1 cellular context compared by ENCODE assay signal in genomic region chr5:134648425-134649162, GRCh38.
TF ChIP-seq lines count a peak whose summit lies in the region.

Gene SEC24A, plus strand, starts transcription at chr5:134648785. Its CDS starts 292 bp downstream, at chr5:134649077.

TF ChIP-seq in HepG2, 621 proteins besides CTCF, POLR2A, EP300 and RAD21 (continued from another document):
- TF ChIP-seq DZIP1 (CRISPR knock-in tag; IDR thresholded peaks at IDR 0.05) = no peak; the same call in 1 of the 2 replicates
- 0 out of 2 replicates have a peak, but pooled peaks have one; percentile 65 for TF ChIP-seq PREB (CRISPR knock-in tag; IDR thresholded peaks at IDR 0.05)
- no peak; the same call in 1 of the 2 replicates for TF ChIP-seq ZNF576 (CRISPR knock-in tag; IDR thresholded peaks at IDR 0.05)
- no peak for TF ChIP-seq ZNF337 (CRISPR knock-in tag; IDR thresholded peaks at IDR 0.05; ENCODE audit: borderline replicate concordance, low read depth)
- TF ChIP-seq NFAT5 (CRISPR knock-in tag; IDR thresholded peaks at IDR 0.05) = peak; percentile 80
- peak; percentile 64; the same call in 1 of the 2 replicates for TF ChIP-seq E2F5 (CRISPR knock-in tag; conservative IDR thresholded peaks at IDR 0.05)
- TF ChIP-seq ZXDC (CRISPR knock-in tag; IDR thresholded peaks at IDR 0.05) = peak; percentile 86
- TF ChIP-seq ZNF12 (CRISPR knock-in tag; IDR thresholded peaks at IDR 0.05) = peak; percentile 67; the same call in 1 of the 2 replicates
- TF ChIP-seq POLR2AphosphoS5 (IDR thresholded peaks at IDR 0.05; ENCODE audit: low read depth, low read length) = peak; percentile 78
- peak; percentile 95 for TF ChIP-seq IKZF5 (CRISPR knock-in tag; IDR thresholded peaks at IDR 0.05)
- TF ChIP-seq GZF1 (CRISPR knock-in tag; IDR thresholded peaks at IDR 0.05) = peak; percentile 26; the same call in 1 of the 2 replicates
- peak; percentile 87; the same call in 1 of the 2 replicates for TF ChIP-seq NFKB2 (CRISPR knock-in tag; IDR thresholded peaks at IDR 0.05; ENCODE audit: borderline replicate concordance)
- peak; percentile 87 for TF ChIP-seq ARID5B (CRISPR knock-in tag; IDR thresholded peaks at IDR 0.05)
- peak; percentile 94 for TF ChIP-seq SPEN (CRISPR knock-in tag; IDR thresholded peaks at IDR 0.05; ENCODE audit: low read depth)
- no peak; the same call in 1 of the 2 replicates for TF ChIP-seq RBAK (CRISPR knock-in tag; IDR thresholded peaks at IDR 0.05)
- TF ChIP-seq WIZ (CRISPR knock-in tag; IDR thresholded peaks at IDR 0.05) = no peak
- no peak for TF ChIP-seq SP5 (CRISPR knock-in tag; IDR thresholded peaks at IDR 0.05; ENCODE audit: borderline replicate concordance, low read depth)
- TF ChIP-seq TEF (CRISPR knock-in tag; IDR thresholded peaks at IDR 0.05) = 0 out of 2 replicates have a peak, but pooled peaks have one; percentile 44
- TF ChIP-seq E2F2 (CRISPR knock-in tag; IDR thresholded peaks at IDR 0.05; ENCODE audit: borderline replicate concordance) = peak; percentile 89
- no peak for TF ChIP-seq SRSF4 (IDR thresholded peaks at IDR 0.05; ENCODE audit: low read depth, low read length, poor library complexity, severe bottlenecking)
- no peak for TF ChIP-seq NR3C1 (CRISPR knock-in tag; IDR thresholded peaks at IDR 0.05)
- no peak for TF ChIP-seq ZNF546 (CRISPR knock-in tag; conservative IDR thresholded peaks at IDR 0.05)
- no peak for TF ChIP-seq CAMTA2 (CRISPR knock-in tag; IDR thresholded peaks at IDR 0.05; ENCODE audit: borderline replicate concordance)
- TF ChIP-seq ZNF770 (CRISPR knock-in tag; IDR thresholded peaks at IDR 0.05) = peak; percentile 76
- peak; percentile 94 for TF ChIP-seq BORCS8-MEF2B (CRISPR knock-in tag; IDR thresholded peaks at IDR 0.05)
- TF ChIP-seq ZNF432 (CRISPR knock-in tag; IDR thresholded peaks at IDR 0.05; ENCODE audit: borderline replicate concordance) = no peak
- TF ChIP-seq FOXP1 (IDR thresholded peaks at IDR 0.05) = no peak
- no peak; the same call in 1 of the 2 replicates for TF ChIP-seq FOXP1 (CRISPR knock-in tag; IDR thresholded peaks at IDR 0.05)
- peak; percentile 18; the same call in 1 of the 2 replicates for TF ChIP-seq HIVEP1 (CRISPR knock-in tag; IDR thresholded peaks at IDR 0.05)
- TF ChIP-seq RAD51 (IDR thresholded peaks at IDR 0.05; ENCODE audit: borderline replicate concordance) = no peak
